In the genomic region with DNA sequence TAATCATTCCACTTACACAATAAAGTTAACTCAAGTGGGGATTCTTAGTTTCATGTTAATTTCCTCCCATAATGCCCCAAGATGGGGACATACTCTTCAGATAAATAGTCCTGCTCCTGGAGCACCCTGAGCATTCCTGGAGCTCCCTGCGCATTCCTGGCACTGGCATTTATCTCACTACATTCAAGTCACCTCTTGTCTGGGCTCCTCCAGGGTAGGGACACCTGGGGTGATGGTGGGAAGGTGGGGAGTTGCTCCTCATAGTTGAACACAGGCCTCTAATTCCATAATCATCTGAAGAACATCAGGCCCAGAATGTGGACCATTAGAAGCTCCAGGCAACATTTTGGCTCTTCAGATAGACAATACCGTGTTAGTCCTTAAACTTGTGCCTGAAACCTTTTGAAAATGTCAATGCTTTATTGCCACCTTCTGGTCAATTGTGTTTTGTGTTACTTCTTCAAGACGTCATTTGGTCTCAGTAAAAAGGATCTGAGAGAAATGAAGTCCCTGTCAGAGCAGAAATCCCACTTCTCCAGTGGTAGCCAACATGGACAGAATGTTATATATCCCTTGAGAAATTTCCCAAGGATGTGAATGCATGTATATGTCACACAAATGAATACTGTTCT, we compare ENCODE assay signal across 7 cellular contexts.
DNase-seq lines count a peak whose midpoint lies in the region; ATAC-seq and TF ChIP-seq lines count a peak whose summit lies in the region.

No MANE protein-coding gene starts in this region.

- DNase-seq in GF-D8 (lab: John Stamatoyannopoulos, UW), result peak; percentile 7
- DNase-seq in MV-4-11 (lab: John Stamatoyannopoulos, UW), result peak; percentile 64
- peak; percentile 56 for DNase-seq in brain microvascular endothelial cell
- DNase-seq in midbrain (lab: John Stamatoyannopoulos, UW), result peak; percentile 70
- DNase-seq in stimulated activated CD4-positive, alpha-beta T cell treated with anti-CD3 and anti-CD28 coated beads, Interleukin-2, amount 100 ng/mL, for 24 hours, result no peak
- no peak for DNase-seq in activated CD4-positive, alpha-beta T cell treated with anti-CD3 and anti-CD28 coated beads, Interleukin-2, amount 50 U/mL, for 4 hours

- ATAC-seq in GM18909 (IDR thresholded peaks at IDR 0.05; ENCODE audit: poor library complexity, unreplicated experiment), result no peak

- in situ Hi-C loops in brain microvascular endothelial cell (cut with HindIII; ENCODE audit: low pct_ligation_motif_present, low sequenced_read_pairs), result no loop called here

- no peaks in the 10 kb centered on the region for H3K27me3 ChIP-seq in brain microvascular endothelial cell (replicated peaks)

- H3K27ac ChIP-seq in brain microvascular endothelial cell, result no peak overlapping the region

- TF ChIP-seq CTCF in brain microvascular endothelial cell (IDR thresholded peaks at IDR 0.05; ENCODE audit: low read depth, low read length, missing control alignments), result peak; percentile 42

- no peaks in the 10 kb centered on the region for H3K36me3 ChIP-seq in brain microvascular endothelial cell (replicated peaks)

- no peak overlapping the region for H3K4me3 ChIP-seq in brain microvascular endothelial cell (ENCODE audit: low read depth, low read length)

Comparison
In these comparisons a context has a peak if more than half of its experiments do, and no peak if none do; other contexts are left out.
1. DNase-seq: peak in GF-D8 (single experiment), MV-4-11 (single experiment), brain microvascular endothelial cell (single experiment) and midbrain (single experiment); none in stimulated activated CD4-positive, alpha-beta T cell treated with anti-CD3 and anti-CD28 coated beads, Interleukin-2, amount 100 ng/mL, for 24 hours (0 of 2) and activated CD4-positive, alpha-beta T cell treated with anti-CD3 and anti-CD28 coated beads, Interleukin-2, amount 50 U/mL, for 4 hours (0 of 2).